In genomic region chr19:49210108-49210900, GRCh38 we compare ENCODE assay signal across 1 cellular context.
TF ChIP-seq lines count a peak whose summit lies in the region.

No MANE protein-coding gene starts in this region.

TF ChIP-seq in HepG2, 621 proteins besides CTCF, POLR2A, EP300 and RAD21 (continued from another document):
- no peak for TF ChIP-seq AGO2 (optimal IDR thresholded peaks at IDR 0.05; ENCODE audit: low read depth, low read length)
- TF ChIP-seq ZNF878 (CRISPR knock-in tag; IDR thresholded peaks at IDR 0.05) = no peak
- peak; percentile 92 for TF ChIP-seq NR2F6 (IDR thresholded peaks at IDR 0.05)
- peak; percentile 89 for TF ChIP-seq NR2F6 (CRISPR knock-in tag; IDR thresholded peaks at IDR 0.05)
- TF ChIP-seq MXD3 (CRISPR knock-in tag; IDR thresholded peaks at IDR 0.05) = no peak
- TF ChIP-seq HOXA9 (CRISPR knock-in tag; IDR thresholded peaks at IDR 0.05; ENCODE audit: borderline replicate concordance) = no peak
- TF ChIP-seq ZNF296 (CRISPR knock-in tag; conservative IDR thresholded peaks at IDR 0.05) = no peak
- TF ChIP-seq, protein P1, sequence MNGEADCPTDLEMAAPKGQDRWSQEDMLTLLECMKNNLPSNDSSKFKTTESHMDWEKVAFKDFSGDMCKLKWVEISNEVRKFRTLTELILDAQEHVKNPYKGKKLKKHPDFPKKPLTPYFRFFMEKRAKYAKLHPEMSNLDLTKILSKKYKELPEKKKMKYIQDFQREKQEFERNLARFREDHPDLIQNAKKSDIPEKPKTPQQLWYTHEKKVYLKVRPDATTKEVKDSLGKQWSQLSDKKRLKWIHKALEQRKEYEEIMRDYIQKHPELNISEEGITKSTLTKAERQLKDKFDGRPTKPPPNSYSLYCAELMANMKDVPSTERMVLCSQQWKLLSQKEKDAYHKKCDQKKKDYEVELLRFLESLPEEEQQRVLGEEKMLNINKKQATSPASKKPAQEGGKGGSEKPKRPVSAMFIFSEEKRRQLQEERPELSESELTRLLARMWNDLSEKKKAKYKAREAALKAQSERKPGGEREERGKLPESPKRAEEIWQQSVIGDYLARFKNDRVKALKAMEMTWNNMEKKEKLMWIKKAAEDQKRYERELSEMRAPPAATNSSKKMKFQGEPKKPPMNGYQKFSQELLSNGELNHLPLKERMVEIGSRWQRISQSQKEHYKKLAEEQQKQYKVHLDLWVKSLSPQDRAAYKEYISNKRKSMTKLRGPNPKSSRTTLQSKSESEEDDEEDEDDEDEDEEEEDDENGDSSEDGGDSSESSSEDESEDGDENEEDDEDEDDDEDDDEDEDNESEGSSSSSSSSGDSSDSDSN (CRISPR knock-in tag; IDR thresholded peaks at IDR 0.05) = no peak
- TF ChIP-seq ZBTB1 (CRISPR knock-in tag; IDR thresholded peaks at IDR 0.05; ENCODE audit: borderline replicate concordance) = no peak
- no peak for TF ChIP-seq MYC (CRISPR knock-in tag; IDR thresholded peaks at IDR 0.05; ENCODE audit: borderline replicate concordance)
- TF ChIP-seq CCDC6 (CRISPR knock-in tag; IDR thresholded peaks at IDR 0.05) = no peak
- no peak for TF ChIP-seq ZNF33A (CRISPR knock-in tag; IDR thresholded peaks at IDR 0.05; ENCODE audit: borderline replicate concordance)
- TF ChIP-seq SNAPC4 (CRISPR knock-in tag; IDR thresholded peaks at IDR 0.05) = no peak
- TF ChIP-seq ZBTB37 (CRISPR knock-in tag; IDR thresholded peaks at IDR 0.05) = no peak
- no peak for TF ChIP-seq DNMT1 (CRISPR knock-in tag; IDR thresholded peaks at IDR 0.05)
- TF ChIP-seq ZBTB7A (CRISPR knock-in tag; IDR thresholded peaks at IDR 0.05) = no peak
- TF ChIP-seq, protein P2, sequence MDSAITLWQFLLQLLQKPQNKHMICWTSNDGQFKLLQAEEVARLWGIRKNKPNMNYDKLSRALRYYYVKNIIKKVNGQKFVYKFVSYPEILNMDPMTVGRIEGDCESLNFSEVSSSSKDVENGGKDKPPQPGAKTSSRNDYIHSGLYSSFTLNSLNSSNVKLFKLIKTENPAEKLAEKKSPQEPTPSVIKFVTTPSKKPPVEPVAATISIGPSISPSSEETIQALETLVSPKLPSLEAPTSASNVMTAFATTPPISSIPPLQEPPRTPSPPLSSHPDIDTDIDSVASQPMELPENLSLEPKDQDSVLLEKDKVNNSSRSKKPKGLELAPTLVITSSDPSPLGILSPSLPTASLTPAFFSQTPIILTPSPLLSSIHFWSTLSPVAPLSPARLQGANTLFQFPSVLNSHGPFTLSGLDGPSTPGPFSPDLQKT (CRISPR knock-in tag; IDR thresholded peaks at IDR 0.05; ENCODE audit: borderline replicate concordance) = no peak
- TF ChIP-seq ZNF143 (CRISPR knock-in tag; IDR thresholded peaks at IDR 0.05) = no peak
- TF ChIP-seq MYNN (CRISPR knock-in tag; IDR thresholded peaks at IDR 0.05; ENCODE audit: low read depth) = no peak
- TF ChIP-seq, protein P3, sequence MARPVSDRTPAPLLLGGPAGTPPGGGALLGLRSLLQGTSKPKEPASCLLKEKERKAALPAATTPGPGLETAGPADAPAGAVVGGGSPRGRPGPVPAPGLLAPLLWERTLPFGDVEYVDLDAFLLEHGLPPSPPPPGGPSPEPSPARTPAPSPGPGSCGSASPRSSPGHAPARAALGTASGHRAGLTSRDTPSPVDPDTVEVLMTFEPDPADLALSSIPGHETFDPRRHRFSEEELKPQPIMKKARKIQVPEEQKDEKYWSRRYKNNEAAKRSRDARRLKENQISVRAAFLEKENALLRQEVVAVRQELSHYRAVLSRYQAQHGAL (CRISPR knock-in tag; IDR thresholded peaks at IDR 0.05; ENCODE audit: not compliant biosample characterization) = no peak
- TF ChIP-seq, protein P4, sequence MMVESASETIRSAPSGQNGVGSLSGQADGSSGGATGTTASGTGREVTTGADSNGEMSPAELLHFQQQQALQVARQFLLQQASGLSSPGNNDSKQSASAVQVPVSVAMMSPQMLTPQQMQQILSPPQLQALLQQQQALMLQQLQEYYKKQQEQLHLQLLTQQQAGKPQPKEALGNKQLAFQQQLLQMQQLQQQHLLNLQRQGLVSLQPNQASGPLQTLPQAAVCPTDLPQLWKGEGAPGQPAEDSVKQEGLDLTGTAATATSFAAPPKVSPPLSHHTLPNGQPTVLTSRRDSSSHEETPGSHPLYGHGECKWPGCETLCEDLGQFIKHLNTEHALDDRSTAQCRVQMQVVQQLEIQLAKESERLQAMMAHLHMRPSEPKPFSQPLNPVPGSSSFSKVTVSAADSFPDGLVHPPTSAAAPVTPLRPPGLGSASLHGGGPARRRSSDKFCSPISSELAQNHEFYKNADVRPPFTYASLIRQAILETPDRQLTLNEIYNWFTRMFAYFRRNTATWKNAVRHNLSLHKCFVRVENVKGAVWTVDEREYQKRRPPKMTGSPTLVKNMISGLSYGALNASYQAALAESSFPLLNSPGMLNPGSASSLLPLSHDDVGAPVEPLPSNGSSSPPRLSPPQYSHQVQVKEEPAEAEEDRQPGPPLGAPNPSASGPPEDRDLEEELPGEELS (CRISPR knock-in tag; IDR thresholded peaks at IDR 0.05) = no peak
- no peak for TF ChIP-seq NFIB (CRISPR knock-in tag; IDR thresholded peaks at IDR 0.05; ENCODE audit: borderline replicate concordance)
- peak; percentile 85 for TF ChIP-seq NR2C2 (CRISPR knock-in tag; IDR thresholded peaks at IDR 0.05; ENCODE audit: borderline replicate concordance)
- TF ChIP-seq RXRA (CRISPR knock-in tag; IDR thresholded peaks at IDR 0.05) = peak; percentile 59; the same call in 1 of the 2 replicates
- TF ChIP-seq FOXK1 (CRISPR knock-in tag; IDR thresholded peaks at IDR 0.05; ENCODE audit: borderline replicate concordance, low read depth) = no peak
- no peak for TF ChIP-seq MXD4 (CRISPR knock-in tag; IDR thresholded peaks at IDR 0.05)
- TF ChIP-seq ZNF432 (CRISPR knock-in tag; IDR thresholded peaks at IDR 0.05; ENCODE audit: borderline replicate concordance) = no peak
- TF ChIP-seq, protein P5, sequence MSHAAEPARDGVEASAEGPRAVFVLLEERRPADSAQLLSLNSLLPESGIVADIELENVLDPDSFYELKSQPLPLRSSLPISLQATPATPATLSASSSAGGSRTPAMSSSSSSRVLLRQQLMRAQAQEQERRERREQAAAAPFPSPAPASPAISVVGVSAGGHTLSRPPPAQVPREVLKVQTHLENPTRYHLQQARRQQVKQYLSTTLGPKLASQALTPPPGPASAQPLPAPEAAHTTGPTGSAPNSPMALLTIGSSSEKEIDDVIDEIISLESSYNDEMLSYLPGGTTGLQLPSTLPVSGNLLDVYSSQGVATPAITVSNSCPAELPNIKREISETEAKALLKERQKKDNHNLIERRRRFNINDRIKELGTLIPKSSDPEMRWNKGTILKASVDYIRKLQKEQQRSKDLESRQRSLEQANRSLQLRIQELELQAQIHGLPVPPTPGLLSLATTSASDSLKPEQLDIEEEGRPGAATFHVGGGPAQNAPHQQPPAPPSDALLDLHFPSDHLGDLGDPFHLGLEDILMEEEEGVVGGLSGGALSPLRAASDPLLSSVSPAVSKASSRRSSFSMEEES (CRISPR knock-in tag; IDR thresholded peaks at IDR 0.05) = no peak
- TF ChIP-seq, protein P6, sequence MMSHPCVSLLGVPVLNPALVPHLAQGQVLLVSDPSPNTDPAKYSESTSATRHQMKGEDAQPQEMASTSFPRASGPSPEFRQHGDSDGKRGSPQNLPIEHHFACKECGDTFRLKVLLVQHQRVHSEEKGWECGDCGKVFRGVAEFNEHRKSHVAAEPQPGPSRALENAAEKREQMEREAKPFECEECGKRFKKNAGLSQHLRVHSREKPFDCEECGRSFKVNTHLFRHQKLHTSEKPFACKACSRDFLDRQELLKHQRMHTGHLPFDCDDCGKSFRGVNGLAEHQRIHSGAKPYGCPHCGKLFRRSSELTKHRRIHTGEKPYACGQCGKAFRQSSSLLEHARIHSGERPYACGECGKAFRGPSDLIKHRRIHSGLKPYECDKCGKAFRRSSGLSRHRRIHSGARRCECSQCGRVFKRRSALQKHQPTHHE (CRISPR knock-in tag; IDR thresholded peaks at IDR 0.05; ENCODE audit: borderline replicate concordance) = no peak
- TF ChIP-seq ZNF607 (CRISPR knock-in tag; IDR thresholded peaks at IDR 0.05; ENCODE audit: borderline replicate concordance) = no peak
- no peak for TF ChIP-seq ZNF549 (CRISPR knock-in tag; IDR thresholded peaks at IDR 0.05)
- TF ChIP-seq FIP1L1 (IDR thresholded peaks at IDR 0.05; ENCODE audit: borderline replicate concordance, insufficient read depth, low read depth, low read length) = no peak
- TF ChIP-seq U2AF1 (optimal IDR thresholded peaks at IDR 0.05; ENCODE audit: low read depth, low read length) = no peak
- TF ChIP-seq, protein P7, sequence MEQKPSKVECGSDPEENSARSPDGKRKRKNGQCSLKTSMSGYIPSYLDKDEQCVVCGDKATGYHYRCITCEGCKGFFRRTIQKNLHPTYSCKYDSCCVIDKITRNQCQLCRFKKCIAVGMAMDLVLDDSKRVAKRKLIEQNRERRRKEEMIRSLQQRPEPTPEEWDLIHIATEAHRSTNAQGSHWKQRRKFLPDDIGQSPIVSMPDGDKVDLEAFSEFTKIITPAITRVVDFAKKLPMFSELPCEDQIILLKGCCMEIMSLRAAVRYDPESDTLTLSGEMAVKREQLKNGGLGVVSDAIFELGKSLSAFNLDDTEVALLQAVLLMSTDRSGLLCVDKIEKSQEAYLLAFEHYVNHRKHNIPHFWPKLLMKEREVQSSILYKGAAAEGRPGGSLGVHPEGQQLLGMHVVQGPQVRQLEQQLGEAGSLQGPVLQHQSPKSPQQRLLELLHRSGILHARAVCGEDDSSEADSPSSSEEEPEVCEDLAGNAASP (CRISPR knock-in tag; IDR thresholded peaks at IDR 0.05; ENCODE audit: borderline replicate concordance) = peak; percentile 47; the same call in 1 of the 2 replicates
- TF ChIP-seq ZNF644 (CRISPR knock-in tag; IDR thresholded peaks at IDR 0.05; ENCODE audit: low read depth) = no peak
- no peak for TF ChIP-seq ETS1 (CRISPR knock-in tag; IDR thresholded peaks at IDR 0.05)
- TF ChIP-seq EED (CRISPR knock-in tag; IDR thresholded peaks at IDR 0.05) = no peak
- no peak for TF ChIP-seq ZSCAN31 (CRISPR knock-in tag; IDR thresholded peaks at IDR 0.05; ENCODE audit: low read depth)
- TF ChIP-seq MAF1 (CRISPR knock-in tag; IDR thresholded peaks at IDR 0.05; ENCODE audit: borderline replicate concordance) = no peak
- TF ChIP-seq ZBTB14 (CRISPR knock-in tag; IDR thresholded peaks at IDR 0.05) = no peak
- TF ChIP-seq NR2F1 (CRISPR knock-in tag; IDR thresholded peaks at IDR 0.05) = peak; percentile 52 to 87; a peak in 3 of 4 replicates
- TF ChIP-seq ZFP36L1 (CRISPR knock-in tag; IDR thresholded peaks at IDR 0.05) = no peak
